Comparison of ENCODE assay signal across 14 cellular contexts in genomic region chr4:168584321-168584771, GRCh38.
DNase-seq lines count a peak whose midpoint lies in the region; ATAC-seq and TF ChIP-seq lines count a peak whose summit lies in the region.
"Had no signal": no experiment of that assay in that cellular context is flagged by ENCODE, and none has a peak within 500 bp of the region (broad histone marks: within the 10 kb centered on the region; RNA-seq: fewer than 3 reads in every experiment).

No MANE protein-coding gene starts in this region.

- H3K27me3 Mint-ChIP-seq in CD4-positive, alpha-beta memory T cell: peaks cover 7 to 15% of the 10 kb centered on the region in 2 donors

- no peaks in the 10 kb centered on the region for H3K27me3 ChIP-seq in CD4-positive, alpha-beta memory T cell (ENCODE audit: insufficient read depth, low read length)

- peaks cover 0 to 19% (median 3%) of the 10 kb centered on the region in 8 donors for H3K9me3 Mint-ChIP-seq in CD4-positive, alpha-beta memory T cell

- no peaks in the 10 kb centered on the region for H3K36me3 ChIP-seq in CD4-positive, alpha-beta memory T cell (ENCODE audit: insufficient read depth, low read length)

- intact Hi-C loops in CD4-positive, alpha-beta memory T cell (cut with micrococcal nuclease): no loop called here

- H3K36me3 Mint-ChIP-seq in CD4-positive, alpha-beta memory T cell: no peaks in the 10 kb centered on the region
- H3K36me3 Mint-ChIP-seq: brain had no signal

- no peaks in the 10 kb centered on the region for H3K9me3 ChIP-seq in CD4-positive, alpha-beta memory T cell (ENCODE audit: control insufficient read depth in 1 of 2, low read length in 2 of 2)

- H3K4me3 ChIP-seq in choroid plexus epithelial cell (ENCODE audit: low read depth, low read length): no peak overlapping the region
- no peak overlapping the region for H3K4me3 ChIP-seq in CD4-positive, alpha-beta memory T cell (ENCODE audit: low read length in 2 of 2)

- H3K27ac ChIP-seq in CD4-positive, alpha-beta memory T cell (ENCODE audit: low read depth, low read length): no peak overlapping the region

- ATAC-seq in GM21786 (IDR thresholded peaks at IDR 0.05; ENCODE audit: unreplicated experiment): peak; percentile 44
- no peak for ATAC-seq in HG03025 (IDR thresholded peaks at IDR 0.05; ENCODE audit: low FRiP score, unreplicated experiment)

- H3K4me1 Mint-ChIP-seq in CD4-positive, alpha-beta memory T cell: no peaks in the 10 kb centered on the region
- H3K4me1 Mint-ChIP-seq: B cell had no signal

- H3K4me3 Mint-ChIP-seq in CD4-positive, alpha-beta memory T cell: no peak overlapping the region
- H3K4me3 Mint-ChIP-seq: B cell; IgD-negative memory B cell; stimulated activated naive CD8-positive, alpha-beta T cell treated with anti-CD3 and anti-CD28 coated beads, Interleukin-15, Interleukin-2, amounts not matched to agents 100 ng/mL and 50 ng/mL, for 24 hours had no signal

- H3K27ac Mint-ChIP-seq in CD4-positive, alpha-beta memory T cell: no peak overlapping the region
- H3K27ac Mint-ChIP-seq: B cell; brain; IgD-negative memory B cell; stimulated activated naive CD8-positive, alpha-beta T cell treated with anti-CD3 and anti-CD28 coated beads, Interleukin-15, Interleukin-2, amounts not matched to agents 100 ng/mL and 50 ng/mL, for 24 hours had no signal

- no peaks in the 10 kb centered on the region for H3K4me1 ChIP-seq in CD4-positive, alpha-beta memory T cell (ENCODE audit: insufficient read depth, low read length)

- no peak for TF ChIP-seq CTCF in choroid plexus epithelial cell (conservative IDR thresholded peaks at IDR 0.05; ENCODE audit: low read depth, low read length)

- CTCF ChIA-PET in CD4-positive, alpha-beta memory T cell (lab: Charles Lee; ENCODE audit: partially characterized antibody): no interaction called here

- POLR2A ChIA-PET in CD4-positive, alpha-beta memory T cell (lab: Charles Lee; ENCODE audit: partially characterized antibody): no interaction called here

- peak; percentile 57 for DNase-seq in AG08395 (ENCODE audit: low spot score)
- DNase-seq in HT1080 (ENCODE audit: low read depth): peak; percentile 81
- DNase-seq in choroid plexus epithelial cell (ENCODE audit: low read depth): peak; percentile 68
- no peak for DNase-seq in activated T-cell treated with anti-CD3 and anti-CD28 coated beads, Interleukin-2, amount 50 U/mL, for 1 hour
- DNase-seq in CD4-positive, alpha-beta memory T cell: no peak
- DNase-seq in iPS-NIHi7 (ENCODE audit: extremely low spot score): no peak
- DNase-seq: head of caudate nucleus, NCI-H2227 treated with DMSO at 0.1 percent for 48 hours had no signal

Comparison
In these comparisons a context has a peak if more than half of its experiments do, and no peak if none do; other contexts are left out.
1. DNase-seq: peak in AG08395 (single experiment), HT1080 (single experiment) and choroid plexus epithelial cell (single experiment); none in activated T-cell treated with anti-CD3 and anti-CD28 coated beads, Interleukin-2, amount 50 U/mL, for 1 hour (single experiment), CD4-positive, alpha-beta memory T cell (0 of 5) and iPS-NIHi7 (single experiment).